Comparison of ENCODE assay signal across 18 cellular contexts in the genomic region with DNA sequence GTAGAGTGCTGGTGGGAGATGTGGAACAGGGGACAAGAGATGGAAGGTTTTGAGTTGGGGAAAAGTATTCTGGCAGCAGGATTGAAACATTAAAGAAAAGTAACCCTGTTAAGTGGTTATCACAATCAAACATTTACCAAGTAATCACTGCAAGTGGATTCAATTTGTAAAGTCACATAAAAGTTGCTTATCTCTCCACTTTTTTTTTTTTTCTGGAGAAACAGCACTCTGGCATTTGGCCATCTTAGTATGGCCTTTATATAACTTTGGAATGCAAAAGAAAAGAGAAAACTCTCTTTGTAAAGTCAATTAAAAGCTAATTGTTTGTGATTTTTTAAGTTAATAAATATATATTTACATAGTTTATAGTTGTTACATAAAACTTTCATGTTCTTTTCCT.
A peak's percentile ranks its signal among the peaks of the same experiment; 100 is the strongest.
DNase-seq lines count a peak whose midpoint lies in the region; ATAC-seq and TF ChIP-seq lines count a peak whose summit lies in the region.
"Had no signal": no experiment of that assay in that cellular context is flagged by ENCODE, and none has a peak within 500 bp of the region (broad histone marks: within the 10 kb centered on the region; RNA-seq: fewer than 3 reads in every experiment).

No MANE protein-coding gene starts in this region.

- no peak overlapping the region for H3K4me3 ChIP-seq in mucosa of descending colon
- H3K4me3 ChIP-seq: PC-9, SJSA1 had no signal

- H3K4me1 ChIP-seq in mucosa of descending colon (ENCODE audit: low read depth), result peaks cover 10% of the 10 kb centered on the region

- H3K4me1 Mint-ChIP-seq in activated naive CD8-positive, alpha-beta T cell treated with anti-CD3 and anti-CD28 coated beads for 36 hours, result peaks cover 26% of the 10 kb centered on the region
- peaks cover 31% of the 10 kb centered on the region for H3K4me1 Mint-ChIP-seq in activated naive CD8-positive, alpha-beta T cell treated with anti-CD3 and anti-CD28 coated beads, Interleukin-2, amount 50 U/mL, for 24 hours
- H3K4me1 Mint-ChIP-seq in T-helper 17 cell, result peaks cover 18% of the 10 kb centered on the region

- no peaks in the 10 kb centered on the region for H3K27me3 Mint-ChIP-seq in activated naive CD8-positive, alpha-beta T cell treated with anti-CD3 and anti-CD28 coated beads for 36 hours
- H3K27me3 Mint-ChIP-seq in activated naive CD8-positive, alpha-beta T cell treated with anti-CD3 and anti-CD28 coated beads, Interleukin-2, amount 50 U/mL, for 24 hours, result no peaks in the 10 kb centered on the region
- H3K27me3 Mint-ChIP-seq in T-helper 17 cell, result no peaks in the 10 kb centered on the region
- H3K27me3 Mint-ChIP-seq: IgD-negative memory B cell had no signal

- H3K9me3 Mint-ChIP-seq in activated naive CD8-positive, alpha-beta T cell treated with anti-CD3 and anti-CD28 coated beads for 36 hours, result no peaks in the 10 kb centered on the region
- no peaks in the 10 kb centered on the region for H3K9me3 Mint-ChIP-seq in activated naive CD8-positive, alpha-beta T cell treated with anti-CD3 and anti-CD28 coated beads, Interleukin-2, amount 50 U/mL, for 24 hours
- H3K9me3 Mint-ChIP-seq: IgD-negative memory B cell had no signal

- no peaks in the 10 kb centered on the region for H3K9me3 ChIP-seq in T-helper 17 cell (ENCODE audit: control insufficient read depth, low read length, poor library complexity, severe bottlenecking)
- H3K9me3 ChIP-seq in mucosa of descending colon, result no peaks in the 10 kb centered on the region
- H3K9me3 ChIP-seq: SJSA1 had no signal

- no peak for TF ChIP-seq CTCF in mucosa of descending colon (IDR thresholded peaks at IDR 0.05)

- intact Hi-C loops in mucosa of descending colon (cut with DNase I, micrococcal nuclease), result no loop called here

- H3K4me3 Mint-ChIP-seq in activated naive CD8-positive, alpha-beta T cell treated with anti-CD3 and anti-CD28 coated beads for 36 hours, result no peak overlapping the region
- H3K4me3 Mint-ChIP-seq in activated naive CD8-positive, alpha-beta T cell treated with anti-CD3 and anti-CD28 coated beads, Interleukin-2, amount 50 U/mL, for 24 hours, result no peak overlapping the region
- no peak overlapping the region for H3K4me3 Mint-ChIP-seq in T-helper 17 cell
- H3K4me3 Mint-ChIP-seq: IgD-negative memory B cell had no signal

- DNase-seq in activated naive CD8-positive, alpha-beta T cell treated with anti-CD3 and anti-CD28 coated beads for 36 hours, result no peak
- DNase-seq in activated naive CD8-positive, alpha-beta T cell treated with anti-CD3 and anti-CD28 coated beads, Interleukin-2, amount 50 U/mL, for 24 hours, result no peak
- DNase-seq in T-helper 17 cell, result no peak
- DNase-seq in mucosa of descending colon, result no peak
- no peak for DNase-seq in NCI-H510A treated with DMSO at 0.1 percent for 48 hours (lab: John Stamatoyannopoulos, UW)
- no peak for DNase-seq in DMS79 treated with DMSO at 0.1 percent for 48 hours (lab: John Stamatoyannopoulos, UW)
- DNase-seq in NCI-H1417 treated with DMSO at 0.1 percent for 48 hours (lab: John Stamatoyannopoulos, UW), result no peak
- no peak for DNase-seq in left lobe of liver (ENCODE audit: low spot score)
- DNase-seq: C1 segment of cervical spinal cord, COR-L47, Kasumi-1, MM.1S, NCI-H1105, NCI-H187 treated with DMSO at 0.1 percent for 48 hours, NCI-H748 treated with DMSO at 0.1 percent for 48 hours, PC-9 had no signal

- H3K36me3 Mint-ChIP-seq in activated naive CD8-positive, alpha-beta T cell treated with anti-CD3 and anti-CD28 coated beads for 36 hours, result no peaks in the 10 kb centered on the region
- no peaks in the 10 kb centered on the region for H3K36me3 Mint-ChIP-seq in activated naive CD8-positive, alpha-beta T cell treated with anti-CD3 and anti-CD28 coated beads, Interleukin-2, amount 50 U/mL, for 24 hours (ENCODE audit: low read depth)
- peaks cover 3% of the 10 kb centered on the region for H3K36me3 Mint-ChIP-seq in T-helper 17 cell (ENCODE audit: low read depth)

- no peaks in the 10 kb centered on the region for H3K36me3 ChIP-seq in mucosa of descending colon (ENCODE audit: low read depth)
- H3K36me3 ChIP-seq: SJSA1 had no signal

- H3K27ac Mint-ChIP-seq in activated naive CD8-positive, alpha-beta T cell treated with anti-CD3 and anti-CD28 coated beads for 36 hours, result peak overlapping the region; percentile 17
- H3K27ac Mint-ChIP-seq in activated naive CD8-positive, alpha-beta T cell treated with anti-CD3 and anti-CD28 coated beads, Interleukin-2, amount 50 U/mL, for 24 hours, result no peak overlapping the region
- H3K27ac Mint-ChIP-seq in T-helper 17 cell, result peak overlapping the region; percentile 22
- H3K27ac Mint-ChIP-seq: IgD-negative memory B cell had no signal

- no peak for ATAC-seq in activated naive CD8-positive, alpha-beta T cell treated with anti-CD3 and anti-CD28 coated beads, Interleukin-2, amount 50 U/mL, for 24 hours
- ATAC-seq in T-helper 17 cell, result no peak
- peak; percentile 9 for ATAC-seq in mucosa of descending colon
- no peak for ATAC-seq in left lobe of liver
